ENCODE assay signal across 18 cellular contexts in genomic region chrX:97854071-97854470, GRCh38.
DNase-seq lines count a peak whose midpoint lies in the region; ATAC-seq and TF ChIP-seq lines count a peak whose summit lies in the region.
"Had no signal": no experiment of that assay in that cellular context is flagged by ENCODE, and none has a peak within 500 bp of the region (broad histone marks: within the 10 kb centered on the region; RNA-seq: fewer than 3 reads in every experiment).

No MANE protein-coding gene starts in this region.

- H3K4me3 Mint-ChIP-seq in nephron progenitor cell, result no peak overlapping the region
- H3K4me3 Mint-ChIP-seq: CD8-positive, alpha-beta memory T cell had no signal

- peak; percentile 30 for DNase-seq in G401 (ENCODE audit: low spot score)
- peak; percentile 53 for DNase-seq in medulla oblongata (ENCODE audit: extremely low spot score)
- peak; percentile 35 for DNase-seq in pons (ENCODE audit: low spot score)
- DNase-seq in nephron progenitor cell, result no peak
- DNase-seq: CD8-positive, alpha-beta memory T cell; DMS79 treated with DMSO at 0.1 percent for 48 hours; HCEC 1CT; NCI-H1105 treated with DMSO at 0.1 percent for 48 hours; NCI-H1694 treated with DMSO at 0.1 percent for 48 hours; NCI-H510A treated with DMSO at 0.1 percent for 48 hours; PC-3; SIG-M5 had no signal

- TF ChIP-seq CTCF in VCaP (conservative IDR thresholded peaks at IDR 0.05), result no peak
- no peak for TF ChIP-seq CTCF in nephron progenitor cell (IDR thresholded peaks at IDR 0.05)

- H3K9me3 Mint-ChIP-seq in nephron progenitor cell, result peaks cover 7% of the 10 kb centered on the region
- H3K9me3 Mint-ChIP-seq: CD8-positive, alpha-beta memory T cell had no signal

- H3K27ac Mint-ChIP-seq in nephron progenitor cell, result no peak overlapping the region
- H3K27ac Mint-ChIP-seq: CD8-positive, alpha-beta memory T cell had no signal

- H3K36me3 Mint-ChIP-seq in nephron progenitor cell (ENCODE audit: low read depth), result no peaks in the 10 kb centered on the region
- H3K36me3 Mint-ChIP-seq: CD8-positive, alpha-beta memory T cell had no signal

- ATAC-seq in HG03565 (IDR thresholded peaks at IDR 0.05; ENCODE audit: unreplicated experiment) (no peak), HG02623 (IDR thresholded peaks at IDR 0.05; ENCODE audit: unreplicated experiment) (no peak)
- ATAC-seq: K562, PC-3 had no signal

- peaks cover 8% of the 10 kb centered on the region for H3K4me1 Mint-ChIP-seq in nephron progenitor cell
- H3K4me1 Mint-ChIP-seq: CD8-positive, alpha-beta memory T cell had no signal

- in situ Hi-C loops in G401 (cut with HindIII; ENCODE audit: low sequenced_read_pairs), result no loop called here

- H3K27me3 Mint-ChIP-seq in nephron progenitor cell (ENCODE audit: low read depth, poor library complexity), result no peaks in the 10 kb centered on the region

- peak overlapping the region; percentile 56 for H3K27ac ChIP-seq in VCaP
- H3K27ac ChIP-seq: BLaER1 treated with 17β-estradiol and CSF1 and Interleukin-3, amounts not matched to agents 10 nM and 100 nM; RWPE1 had no signal
